Comparison of ENCODE assay signal across 1 cellular context in genomic region chr2:196453613-196454047, GRCh38.
TF ChIP-seq lines count a peak whose summit lies in the region.

No MANE protein-coding gene starts in this region.

TF ChIP-seq in HepG2, 621 proteins besides CTCF, POLR2A, EP300 and RAD21 (continued from another document):
- TF ChIP-seq ZBTB25 (CRISPR knock-in tag; IDR thresholded peaks at IDR 0.05) (no peak), SMC3 (IDR thresholded peaks at IDR 0.05; ENCODE audit: low read length) (peak; percentile 37; the same call in 1 of the 2 replicates), STAG1 (CRISPR knock-in tag; IDR thresholded peaks at IDR 0.05) (peak; percentile 59), MAFF (IDR thresholded peaks at IDR 0.05; ENCODE audit: low read depth, low read length) (no peak)
